In the genomic region with DNA sequence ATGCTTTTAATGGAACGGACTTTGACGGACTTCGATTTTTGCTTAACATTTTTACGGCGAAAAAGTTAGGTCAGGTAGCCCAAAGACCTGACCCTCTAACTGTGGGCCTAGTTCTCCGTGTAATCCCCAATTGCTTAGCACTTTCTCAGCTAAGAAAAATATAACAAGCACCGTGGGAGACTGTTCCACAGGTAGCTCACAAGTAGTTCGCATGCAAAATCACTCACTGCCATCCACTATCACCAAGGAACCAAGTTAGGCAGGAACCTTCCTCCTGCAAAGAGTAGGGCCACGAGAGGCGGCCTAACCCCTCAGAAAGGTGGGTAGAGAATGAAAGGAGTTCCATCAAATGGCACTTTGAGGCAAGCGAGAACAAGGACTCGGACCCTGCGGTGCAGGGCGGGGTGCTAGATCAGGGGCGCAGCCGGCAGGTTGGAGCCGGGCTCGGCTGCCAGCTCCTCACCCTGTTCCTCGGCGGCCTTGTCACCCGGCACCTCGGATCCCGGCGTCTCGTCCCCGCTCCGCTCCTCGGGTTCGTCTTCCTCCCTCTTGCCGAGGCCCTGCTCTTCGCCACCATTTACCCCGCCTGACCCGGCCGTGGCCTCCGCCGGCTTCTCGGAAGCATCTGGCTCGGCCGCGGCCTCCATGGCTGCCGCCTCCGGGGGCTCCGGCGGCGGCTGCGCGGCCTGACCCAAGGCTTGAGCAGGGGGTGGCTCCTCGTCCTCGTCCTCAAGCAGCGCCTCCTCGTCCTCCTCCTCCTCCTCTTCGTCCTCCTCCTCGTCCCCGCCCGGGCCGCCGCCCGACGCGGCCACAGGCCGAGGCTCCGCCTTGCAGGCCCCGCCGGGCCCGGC, we compare ENCODE assay signal across 1 cellular context.
TF ChIP-seq lines count a peak whose summit lies in the region.

No MANE protein-coding gene starts in this region.

TF ChIP-seq in K562, 482 proteins besides CTCF, POLR2A, EP300 and RAD21 (continued from another document):
- TF ChIP-seq NONO (IDR thresholded peaks at IDR 0.05; ENCODE audit: low read depth in 2 of 2, low read length in 1 of 2) (peak in 1 of 2 experiments; percentile 60; a peak in 1 of 4 replicates), ZNF24 (IDR thresholded peaks at IDR 0.05) (no peak), ELF1 (tag; IDR thresholded peaks at IDR 0.05) (no peak), ARID2 (IDR thresholded peaks at IDR 0.05) (no peak), POLR3A (IDR thresholded peaks at IDR 0.05; ENCODE audit: borderline replicate concordance, extremely low read depth, insufficient read depth, insufficient read length) (no peak), TFAP4 (CRISPR knock-in tag; IDR thresholded peaks at IDR 0.05; ENCODE audit: borderline replicate concordance) (no peak), ATF3 (IDR thresholded peaks at IDR 0.05) (no peak), ATF3 (CRISPR knock-in tag; conservative IDR thresholded peaks at IDR 0.05) (0 out of 2 replicates have a peak, but pooled peaks have one; percentile 53), ZNF764 (CRISPR knock-in tag; IDR thresholded peaks at IDR 0.05; ENCODE audit: low read depth) (no peak), ZNF263 (CRISPR knock-in tag; IDR thresholded peaks at IDR 0.05; ENCODE audit: borderline replicate concordance) (peak; percentile 90), TAF9B (IDR thresholded peaks at IDR 0.05; ENCODE audit: partially characterized antibody) (no peak), UBTF (IDR thresholded peaks at IDR 0.05; ENCODE audit: borderline replicate concordance in 1 of 2, low read depth in 2 of 2, low read length in 2 of 2) (peak in 1 of 2 experiments; percentile 21; a peak in 1 of 4 replicates), ZNF277 (CRISPR knock-in tag; IDR thresholded peaks at IDR 0.05; ENCODE audit: borderline replicate concordance) (no peak), ZBTB40 (IDR thresholded peaks at IDR 0.05) (0 out of 2 replicates have a peak, but pooled peaks have one; percentile 23), ZBTB40 (CRISPR knock-in tag; IDR thresholded peaks at IDR 0.05) (no peak), ATF4 (CRISPR knock-in tag; IDR thresholded peaks at IDR 0.05) (no peak), MXD1 (CRISPR knock-in tag; IDR thresholded peaks at IDR 0.05; ENCODE audit: borderline replicate concordance, poor library complexity, severe bottlenecking) (no peak), HDAC1 (IDR thresholded peaks at IDR 0.05) (peak in 1 of 2 experiments; percentile 35; a peak in 1 of 4 replicates), RHOXF2B (CRISPR knock-in tag; conservative IDR thresholded peaks at IDR 0.05) (no peak), TBP (optimal IDR thresholded peaks at IDR 0.05; ENCODE audit: low read depth, low read length) (no peak), SIN3A (IDR thresholded peaks at IDR 0.05; ENCODE audit: borderline replicate concordance in 2 of 2, control insufficient read depth in 1 of 2, low read depth in 2 of 2, low read length in 2 of 2) (peak; percentile 48 to 53; a peak in 2 of 4 replicates)
- TF ChIP-seq, protein P1, sequence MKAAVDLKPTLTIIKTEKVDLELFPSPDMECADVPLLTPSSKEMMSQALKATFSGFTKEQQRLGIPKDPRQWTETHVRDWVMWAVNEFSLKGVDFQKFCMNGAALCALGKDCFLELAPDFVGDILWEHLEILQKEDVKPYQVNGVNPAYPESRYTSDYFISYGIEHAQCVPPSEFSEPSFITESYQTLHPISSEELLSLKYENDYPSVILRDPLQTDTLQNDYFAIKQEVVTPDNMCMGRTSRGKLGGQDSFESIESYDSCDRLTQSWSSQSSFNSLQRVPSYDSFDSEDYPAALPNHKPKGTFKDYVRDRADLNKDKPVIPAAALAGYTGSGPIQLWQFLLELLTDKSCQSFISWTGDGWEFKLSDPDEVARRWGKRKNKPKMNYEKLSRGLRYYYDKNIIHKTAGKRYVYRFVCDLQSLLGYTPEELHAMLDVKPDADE (conservative IDR thresholded peaks at IDR 0.05; ENCODE audit: control insufficient read depth, low read depth, low read length) = peak; percentile 23; the same call in 1 of the 2 replicates
